ENCODE assay signal across 22 cellular contexts in the genomic region with DNA sequence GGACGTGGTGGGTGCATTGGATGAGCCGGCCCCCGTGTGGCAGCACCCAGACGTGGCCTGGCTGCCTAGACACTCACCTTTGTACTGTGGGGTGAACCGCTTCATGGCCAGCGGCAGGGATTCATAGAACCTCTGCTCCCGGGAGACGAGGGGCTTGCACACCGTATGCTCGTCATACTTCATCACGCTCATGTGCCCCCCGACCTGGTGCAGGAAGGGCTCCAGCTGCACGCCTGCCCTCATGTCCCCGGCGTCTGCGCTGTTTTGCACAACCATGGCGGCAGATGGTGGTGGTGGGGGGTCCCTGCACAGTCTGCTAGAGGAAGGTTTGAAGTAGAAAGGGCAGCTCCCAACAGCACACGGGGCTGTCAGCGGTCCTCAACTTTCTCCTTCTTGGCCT. TPM values are rescaled to one million over a fixed set of nuclear protein-coding genes. Genes with fewer than 3 reads are reported as not detected.
"Had no signal": no experiment of that assay in that cellular context is flagged by ENCODE, and none has a peak within 500 bp of the region (broad histone marks: within the 10 kb centered on the region; RNA-seq: fewer than 3 reads in every experiment).

No MANE protein-coding gene starts in this region.

- H3K27ac Mint-ChIP-seq: endodermal cell; nephron; stimulated activated effector memory CD8-positive, alpha-beta T cell treated with anti-CD3 and anti-CD28 coated beads, Interleukin-12 subunit alpha, Interleukin-12 subunit beta, amount 100 ng/mL, for 72 hours; stimulated activated naive CD8-positive, alpha-beta T cell treated with anti-CD3 and anti-CD28 coated beads, Interleukin-15, Interleukin-2, amounts not matched to agents 100 ng/mL and 50 ng/mL, for 24 hours had no signal

- H3K4me3 ChIP-seq: coronary artery, smooth muscle cell, testis, tibial nerve had no signal

- H3K27me3 ChIP-seq: foreskin keratinocyte, testis, tibial nerve had no signal

- H3K27ac ChIP-seq: coronary artery, foreskin keratinocyte, testis, tibial nerve had no signal

- ATAC-seq: foreskin keratinocyte; left colon; stimulated activated effector memory CD8-positive, alpha-beta T cell treated with anti-CD3 and anti-CD28 coated beads, Interleukin-12 subunit alpha, Interleukin-12 subunit beta, amount 100 ng/mL, for 72 hours had no signal

- H3K36me3 ChIP-seq: tibial nerve had no signal

- DNase-seq: effector CD4-positive, alpha-beta T cell; endodermal cell; erythroblast; foreskin keratinocyte; head of caudate nucleus; hippocampal formation; left colon; mesendoderm; naive B cell; stimulated activated CD4-positive, alpha-beta T cell treated with anti-CD3 and anti-CD28 coated beads, Interleukin-4, amount 100 ng/mL, for 1 hour; stimulated activated CD8-positive, alpha-beta memory T cell treated with anti-CD3 and anti-CD28 coated beads, Interleukin-4, amount 100 ng/mL, for 48 hours; testis had no signal

- H3K4me1 ChIP-seq: foreskin keratinocyte, testis, tibial nerve had no signal

- H3K4me3 Mint-ChIP-seq: endodermal cell; naive B cell; stimulated activated effector memory CD8-positive, alpha-beta T cell treated with anti-CD3 and anti-CD28 coated beads, Interleukin-12 subunit alpha, Interleukin-12 subunit beta, amount 100 ng/mL, for 72 hours; stimulated activated naive CD8-positive, alpha-beta T cell treated with anti-CD3 and anti-CD28 coated beads, Interleukin-15, Interleukin-2, amounts not matched to agents 100 ng/mL and 50 ng/mL, for 24 hours had no signal

- H3K9me3 ChIP-seq: testis, tibial nerve had no signal

- H3K4me1 Mint-ChIP-seq: naive B cell; stimulated activated effector memory CD8-positive, alpha-beta T cell treated with anti-CD3 and anti-CD28 coated beads, Interleukin-12 subunit alpha, Interleukin-12 subunit beta, amount 100 ng/mL, for 72 hours had no signal

- H3K27me3 Mint-ChIP-seq: naive B cell; stimulated activated naive CD8-positive, alpha-beta T cell treated with anti-CD3 and anti-CD28 coated beads, Interleukin-15, Interleukin-2, amounts not matched to agents 100 ng/mL and 50 ng/mL, for 24 hours had no signal

- H3K9me3 Mint-ChIP-seq: endodermal cell; naive B cell; nephron; stimulated activated effector memory CD8-positive, alpha-beta T cell treated with anti-CD3 and anti-CD28 coated beads, Interleukin-12 subunit alpha, Interleukin-12 subunit beta, amount 100 ng/mL, for 72 hours; stimulated activated naive CD8-positive, alpha-beta T cell treated with anti-CD3 and anti-CD28 coated beads, Interleukin-15, Interleukin-2, amounts not matched to agents 100 ng/mL and 50 ng/mL, for 24 hours had no signal

RNA-seq across cellular contexts. Expression of gene IP6K3, which starts 11.5 kb away (rescaled TPM):
- total RNA-seq: dermis microvascular lymphatic vessel endothelial cell, endodermal cell, endothelial cell of umbilical vein, foreskin keratinocyte, lung microvascular endothelial cell, pulmonary artery endothelial cell had no signal
- polyA plus RNA-seq: endothelial cell of umbilical vein, foreskin keratinocyte had no signal
